ENCODE assay signal across 10 cellular contexts in genomic region chr16:79997257-79997656, GRCh38.
A peak's percentile ranks its signal among the peaks of the same experiment; 100 is the strongest.
DNase-seq lines count a peak whose midpoint lies in the region; ATAC-seq and TF ChIP-seq lines count a peak whose summit lies in the region.
"Had no signal": no experiment of that assay in that cellular context is flagged by ENCODE, and none has a peak within 500 bp of the region (broad histone marks: within the 10 kb centered on the region; RNA-seq: fewer than 3 reads in every experiment).

No MANE protein-coding gene starts in this region.

- no peaks in the 10 kb centered on the region for H3K36me3 Mint-ChIP-seq in neural crest cell (ENCODE audit: low read depth)

- WGBS in gastroesophageal sphincter (ENCODE audit: low coverage in 1 of 2), 2 donors: 74 to 76% methylated on average over 5 to 6 of the region's 6 CpGs

- no peaks in the 10 kb centered on the region for H3K9me3 ChIP-seq in gastroesophageal sphincter
- H3K9me3 ChIP-seq: vagina had no signal

- TF ChIP-seq EP300 in gastroesophageal sphincter (IDR thresholded peaks at IDR 0.05): no peak

- ATAC-seq in gastroesophageal sphincter (no peak), HG03469 (IDR thresholded peaks at IDR 0.05; ENCODE audit: unreplicated experiment) (no peak)

- H3K36me3 ChIP-seq in gastroesophageal sphincter: no peaks in the 10 kb centered on the region
- H3K36me3 ChIP-seq: vagina had no signal

- H3K9me3 Mint-ChIP-seq in neural crest cell: peaks cover 4% of the 10 kb centered on the region

- H3K4me1 Mint-ChIP-seq in neural crest cell: peaks cover 21% of the 10 kb centered on the region

- TF ChIP-seq CTCF in cardiac fibroblast (IDR thresholded peaks at IDR 0.05; ENCODE audit: low read depth, low read length): peak; percentile 51
- TF ChIP-seq CTCF in neural crest cell (conservative IDR thresholded peaks at IDR 0.05): peak; percentile 55
- peak in 1 of 4 experiments; percentile 41 for TF ChIP-seq CTCF in gastroesophageal sphincter (IDR thresholded peaks at IDR 0.05)

- H3K4me1 ChIP-seq in gastroesophageal sphincter: no peaks in the 10 kb centered on the region
- H3K4me1 ChIP-seq: vagina had no signal

- no peaks in the 10 kb centered on the region for H3K27me3 Mint-ChIP-seq in neural crest cell (ENCODE audit: low read depth)

- TF ChIP-seq POLR2A in gastroesophageal sphincter (IDR thresholded peaks at IDR 0.05): no peak

- no peak overlapping the region for H3K4me3 ChIP-seq in cardiac fibroblast (replicated peaks in 1 of 2; ENCODE audit: low read depth in 2 of 2, low read length in 2 of 2)
- no peak overlapping the region for H3K4me3 ChIP-seq in gastroesophageal sphincter
- H3K4me3 ChIP-seq: vagina had no signal

- no peak overlapping the region for H3K27ac ChIP-seq in gastroesophageal sphincter
- H3K27ac ChIP-seq: vagina had no signal

- no peak overlapping the region for H3K27ac Mint-ChIP-seq in neural crest cell (ENCODE audit: unreplicated experiment)

- DNase-seq in NOMO-1 treated with DMSO at 0.1 percent for 48 hours (lab: John Stamatoyannopoulos, UW; ENCODE audit: unreplicated experiment): peak; percentile 2
- no peak for DNase-seq in NOMO-1 treated with dmso at 0.1 percent for 144 hours (lab: John Stamatoyannopoulos, UW; ENCODE audit: unreplicated experiment)
- DNase-seq in HT-29 (ENCODE audit: low spot score): peak; percentile 52
- peak in 1 of 2 donors; percentile 42 for DNase-seq in cardiac fibroblast (ENCODE audit: low read depth in 2 of 2)
- peak; percentile 16 for DNase-seq in neural crest cell (ENCODE audit: low read depth, low spot score)
- no peak for DNase-seq in superior temporal gyrus (ENCODE audit: extremely low spot score)
- DNase-seq: activated T-cell treated with anti-CD3 and anti-CD28 coated beads, Interleukin-2, amount 50 U/mL, for 48 hours had no signal

- no peak overlapping the region for H3K4me3 Mint-ChIP-seq in neural crest cell

- no peaks in the 10 kb centered on the region for H3K27me3 ChIP-seq in gastroesophageal sphincter
- H3K27me3 ChIP-seq: vagina had no signal

Comparison
In these comparisons a context has a peak if more than half of its experiments do, and no peak if none do; other contexts are left out.
1. DNase-seq: peak in NOMO-1 treated with DMSO at 0.1 percent for 48 hours (single experiment), HT-29 (single experiment) and neural crest cell (single experiment); none in NOMO-1 treated with dmso at 0.1 percent for 144 hours (single experiment) and superior temporal gyrus (single experiment).